25 cellular contexts compared by ENCODE assay signal in genomic region chr12:66008985-66009384, GRCh38.
"Had no signal": no experiment of that assay in that cellular context is flagged by ENCODE, and none has a peak within 500 bp of the region (broad histone marks: within the 10 kb centered on the region; RNA-seq: fewer than 3 reads in every experiment).

No MANE protein-coding gene starts in this region.

- H3K4me2 ChIP-seq: hepatocyte had no signal

- H3K4me3 ChIP-seq: hepatocyte, left lung, upper lobe of left lung had no signal

- H3K27ac ChIP-seq: hepatocyte, left lung, upper lobe of left lung, WERI-Rb-1 had no signal

- ATAC-seq: activated CD8-positive, alpha-beta memory T cell treated with anti-CD3 and anti-CD28 coated beads, Interleukin-2, amount 10 ng/mL, durations not matched to agents 7 days and 5 days; activated CD8-positive, alpha-beta T cell treated with anti-CD3 and anti-CD28 coated beads for 36 hours; left lung; natural killer cell had no signal

- H3K27me3 ChIP-seq: hepatocyte, left lung, upper lobe of left lung had no signal

- H3K27ac Mint-ChIP-seq: activated CD4-positive, alpha-beta T cell treated with anti-CD3 and anti-CD28 coated beads, Interleukin-2, amount 10 ng/mL, durations not matched to agents 7 days and 5 days; activated CD8-positive, alpha-beta memory T cell treated with anti-CD3 and anti-CD28 coated beads, Interleukin-2, amount 10 ng/mL, durations not matched to agents 7 days and 5 days; activated CD8-positive, alpha-beta T cell treated with anti-CD3 and anti-CD28 coated beads for 36 hours; activated naive CD4-positive, alpha-beta T cell treated with anti-CD3 and anti-CD28 coated beads, Interleukin-2, amount 50 U/mL, for 24 hours; activated T-helper 1 cell treated with anti-CD3 and anti-CD28 coated beads, Interleukin-12 subunit alpha, Interleukin-12 subunit beta, Interleukin-2, Interleukin-4 antibody, amounts not matched to agents 30 ng/mL and 10 ng/mL and 1 ng/mL, durations not matched to agents 14 hours and 24 hours and 36 hours; brain; immature natural killer cell; mesothelial cell of epicardium; natural killer cell; T-helper 2 cell treated with Interferon-gamma antibody and Interleukin-4, amounts not matched to agents 5 μg/mL and 100 μg/mL, for 36 hours had no signal

- H2AFZ ChIP-seq: hepatocyte had no signal

- H3K4me1 Mint-ChIP-seq: activated CD4-positive, alpha-beta T cell treated with anti-CD3 and anti-CD28 coated beads, Interleukin-2, amount 10 ng/mL, durations not matched to agents 7 days and 5 days; activated CD8-positive, alpha-beta memory T cell treated with anti-CD3 and anti-CD28 coated beads, Interleukin-2, amount 10 ng/mL, durations not matched to agents 7 days and 5 days; activated naive CD4-positive, alpha-beta T cell treated with anti-CD3 and anti-CD28 coated beads, Interleukin-2, amount 50 U/mL, for 24 hours; immature natural killer cell; natural killer cell had no signal

- H3K9me3 Mint-ChIP-seq: activated CD4-positive, alpha-beta T cell treated with anti-CD3 and anti-CD28 coated beads, Interleukin-2, amount 10 ng/mL, durations not matched to agents 7 days and 5 days; activated naive CD4-positive, alpha-beta T cell treated with anti-CD3 and anti-CD28 coated beads, Interleukin-2, amount 50 U/mL, for 24 hours; T-helper 2 cell treated with Interferon-gamma antibody and Interleukin-4, amounts not matched to agents 5 μg/mL and 100 μg/mL, for 36 hours had no signal

- FAIRE-seq: TTC549 had no signal

- H3K4me3 Mint-ChIP-seq: activated CD4-positive, alpha-beta T cell treated with anti-CD3 and anti-CD28 coated beads, Interleukin-2, amount 10 ng/mL, durations not matched to agents 7 days and 5 days; activated CD8-positive, alpha-beta memory T cell treated with anti-CD3 and anti-CD28 coated beads, Interleukin-2, amount 10 ng/mL, durations not matched to agents 7 days and 5 days; activated CD8-positive, alpha-beta T cell treated with anti-CD3 and anti-CD28 coated beads for 36 hours; activated naive CD4-positive, alpha-beta T cell treated with anti-CD3 and anti-CD28 coated beads, Interleukin-2, amount 50 U/mL, for 24 hours; activated T-helper 1 cell treated with anti-CD3 and anti-CD28 coated beads, Interleukin-12 subunit alpha, Interleukin-12 subunit beta, Interleukin-2, Interleukin-4 antibody, amounts not matched to agents 30 ng/mL and 10 ng/mL and 1 ng/mL, durations not matched to agents 14 hours and 24 hours and 36 hours; brain; immature natural killer cell; mesothelial cell of epicardium; natural killer cell; T-helper 2 cell treated with Interferon-gamma antibody and Interleukin-4, amounts not matched to agents 5 μg/mL and 100 μg/mL, for 36 hours had no signal

- H3K36me3 ChIP-seq: left lung, upper lobe of left lung, WERI-Rb-1 had no signal

- H3K4me1 ChIP-seq: left lung, upper lobe of left lung had no signal

- H3K27me3 Mint-ChIP-seq: brain had no signal

- H3K79me2 ChIP-seq: hepatocyte had no signal

- H3K36me3 Mint-ChIP-seq: activated CD8-positive, alpha-beta memory T cell treated with anti-CD3 and anti-CD28 coated beads, Interleukin-2, amount 10 ng/mL, durations not matched to agents 7 days and 5 days; activated naive CD4-positive, alpha-beta T cell treated with anti-CD3 and anti-CD28 coated beads, Interleukin-2, amount 50 U/mL, for 24 hours; brain; immature natural killer cell had no signal

- H3K9me3 ChIP-seq: left lung, upper lobe of left lung had no signal

- DNase-seq: activated CD4-positive, alpha-beta T cell treated with anti-CD3 and anti-CD28 coated beads, Interleukin-2, amount 10 ng/mL, durations not matched to agents 7 days and 5 days; activated CD4-positive, CD25-positive, alpha-beta regulatory T cell treated with anti-CD3 and anti-CD28 coated beads, Interleukin-2, amount 50 U/mL, for 72 hours; activated CD8-positive, alpha-beta memory T cell treated with anti-CD3 and anti-CD28 coated beads, Interleukin-2, amount 10 ng/mL, durations not matched to agents 7 days and 5 days; activated CD8-positive, alpha-beta T cell treated with anti-CD3 and anti-CD28 coated beads for 36 hours; activated gamma-delta T cell treated with Interleukin-2 at 50 U/mL for 16 hours; activated T-cell treated with anti-CD3 and anti-CD28 coated beads for 4 hours; anterior cingulate cortex; central memory CD4-positive, alpha-beta T cell; effector memory CD4-positive, alpha-beta T cell; foreskin melanocyte; glutamatergic neuron; immature natural killer cell; left lung; natural killer cell; stimulated activated CD4-positive, alpha-beta T cell treated with anti-CD3 and anti-CD28 coated beads, Interleukin-4, amount 100 ng/mL, for 24 hours; stimulated activated naive CD4-positive, alpha-beta T cell treated with Interleukin-2 at 50 U/mL for 16 hours; upper lobe of left lung; WERI-Rb-1 had no signal
